2 cellular contexts compared by ENCODE assay signal in the genomic region with DNA sequence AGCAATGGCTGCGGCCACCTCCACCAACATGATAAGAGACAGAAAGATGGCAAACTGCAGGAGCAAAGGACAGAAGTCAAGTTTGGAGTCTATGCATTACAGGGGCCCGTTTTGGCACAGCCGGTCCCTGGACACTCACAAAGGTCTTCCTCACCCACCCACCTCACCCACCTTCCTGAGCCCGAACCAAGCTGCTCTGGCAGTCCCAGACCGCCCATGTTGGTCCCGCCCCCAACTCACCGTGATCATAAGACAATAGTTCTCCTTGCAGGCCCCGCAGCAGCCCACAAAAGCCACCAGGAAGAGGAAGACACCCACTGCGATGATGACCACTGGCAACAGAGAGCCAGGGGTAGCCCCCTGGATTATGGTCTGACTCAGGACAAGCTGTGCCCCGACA.
TF ChIP-seq lines count a peak whose summit lies in the region.

No MANE protein-coding gene starts in this region.

TF ChIP-seq in GM12878, 131 proteins besides CTCF, POLR2A, EP300 and RAD21:
- TF ChIP-seq ATF7 (IDR thresholded peaks at IDR 0.05; ENCODE audit: low read depth) = no peak
- no peak for TF ChIP-seq TAF1 (IDR thresholded peaks at IDR 0.05; ENCODE audit: borderline replicate concordance, low read depth, low read length)
- no peak for TF ChIP-seq NBN (IDR thresholded peaks at IDR 0.05)
- TF ChIP-seq SMC3 (IDR thresholded peaks at IDR 0.05; ENCODE audit: borderline replicate concordance, low read length) = no peak
- TF ChIP-seq HDGF (IDR thresholded peaks at IDR 0.05) = no peak
- TF ChIP-seq ASH2L (IDR thresholded peaks at IDR 0.05; ENCODE audit: borderline replicate concordance, low read depth) = no peak
- TF ChIP-seq POLR2AphosphoS2 (IDR thresholded peaks at IDR 0.05; ENCODE audit: low read depth, low read length) = no peak
- TF ChIP-seq, protein P1, sequence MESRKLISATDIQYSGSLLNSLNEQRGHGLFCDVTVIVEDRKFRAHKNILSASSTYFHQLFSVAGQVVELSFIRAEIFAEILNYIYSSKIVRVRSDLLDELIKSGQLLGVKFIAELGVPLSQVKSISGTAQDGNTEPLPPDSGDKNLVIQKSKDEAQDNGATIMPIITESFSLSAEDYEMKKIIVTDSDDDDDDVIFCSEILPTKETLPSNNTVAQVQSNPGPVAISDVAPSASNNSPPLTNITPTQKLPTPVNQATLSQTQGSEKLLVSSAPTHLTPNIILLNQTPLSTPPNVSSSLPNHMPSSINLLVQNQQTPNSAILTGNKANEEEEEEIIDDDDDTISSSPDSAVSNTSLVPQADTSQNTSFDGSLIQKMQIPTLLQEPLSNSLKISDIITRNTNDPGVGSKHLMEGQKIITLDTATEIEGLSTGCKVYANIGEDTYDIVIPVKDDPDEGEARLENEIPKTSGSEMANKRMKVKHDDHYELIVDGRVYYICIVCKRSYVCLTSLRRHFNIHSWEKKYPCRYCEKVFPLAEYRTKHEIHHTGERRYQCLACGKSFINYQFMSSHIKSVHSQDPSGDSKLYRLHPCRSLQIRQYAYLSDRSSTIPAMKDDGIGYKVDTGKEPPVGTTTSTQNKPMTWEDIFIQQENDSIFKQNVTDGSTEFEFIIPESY (IDR thresholded peaks at IDR 0.05) = no peak
- no peak for TF ChIP-seq NFXL1 (IDR thresholded peaks at IDR 0.05; ENCODE audit: borderline replicate concordance)
- no peak for TF ChIP-seq HDAC2 (IDR thresholded peaks at IDR 0.05)
- TF ChIP-seq LARP7 (IDR thresholded peaks at IDR 0.05) = no peak
- TF ChIP-seq ZSCAN29 (IDR thresholded peaks at IDR 0.05) = no peak
- no peak for TF ChIP-seq JUNB (IDR thresholded peaks at IDR 0.05)
- TF ChIP-seq RFX5 (IDR thresholded peaks at IDR 0.05; ENCODE audit: low read depth, low read length) = no peak
- TF ChIP-seq SUZ12 (IDR thresholded peaks at IDR 0.05; ENCODE audit: unreplicated experiment) = no peak
- TF ChIP-seq, protein P2, sequence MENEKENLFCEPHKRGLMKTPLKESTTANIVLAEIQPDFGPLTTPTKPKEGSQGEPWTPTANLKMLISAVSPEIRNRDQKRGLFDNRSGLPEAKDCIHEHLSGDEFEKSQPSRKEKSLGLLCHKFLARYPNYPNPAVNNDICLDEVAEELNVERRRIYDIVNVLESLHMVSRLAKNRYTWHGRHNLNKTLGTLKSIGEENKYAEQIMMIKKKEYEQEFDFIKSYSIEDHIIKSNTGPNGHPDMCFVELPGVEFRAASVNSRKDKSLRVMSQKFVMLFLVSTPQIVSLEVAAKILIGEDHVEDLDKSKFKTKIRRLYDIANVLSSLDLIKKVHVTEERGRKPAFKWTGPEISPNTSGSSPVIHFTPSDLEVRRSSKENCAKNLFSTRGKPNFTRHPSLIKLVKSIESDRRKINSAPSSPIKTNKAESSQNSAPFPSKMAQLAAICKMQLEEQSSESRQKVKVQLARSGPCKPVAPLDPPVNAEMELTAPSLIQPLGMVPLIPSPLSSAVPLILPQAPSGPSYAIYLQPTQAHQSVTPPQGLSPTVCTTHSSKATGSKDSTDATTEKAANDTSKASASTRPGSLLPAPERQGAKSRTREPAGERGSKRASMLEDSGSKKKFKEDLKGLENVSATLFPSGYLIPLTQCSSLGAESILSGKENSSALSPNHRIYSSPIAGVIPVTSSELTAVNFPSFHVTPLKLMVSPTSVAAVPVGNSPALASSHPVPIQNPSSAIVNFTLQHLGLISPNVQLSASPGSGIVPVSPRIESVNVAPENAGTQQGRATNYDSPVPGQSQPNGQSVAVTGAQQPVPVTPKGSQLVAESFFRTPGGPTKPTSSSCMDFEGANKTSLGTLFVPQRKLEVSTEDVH (IDR thresholded peaks at IDR 0.05; ENCODE audit: low read depth, partially characterized antibody) = no peak
- no peak for TF ChIP-seq CHD1 (IDR thresholded peaks at IDR 0.05; ENCODE audit: low read depth, low read length)
- no peak for TF ChIP-seq FOXK2 (IDR thresholded peaks at IDR 0.05)
TF ChIP-seq in GM12878: peak in this region for 0.

TF ChIP-seq in liver, 16 proteins besides CTCF, POLR2A, EP300 and RAD21:
- TF ChIP-seq, protein P3, sequence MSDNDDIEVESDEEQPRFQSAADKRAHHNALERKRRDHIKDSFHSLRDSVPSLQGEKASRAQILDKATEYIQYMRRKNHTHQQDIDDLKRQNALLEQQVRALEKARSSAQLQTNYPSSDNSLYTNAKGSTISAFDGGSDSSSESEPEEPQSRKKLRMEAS (IDR thresholded peaks at IDR 0.05) = no peak
- TF ChIP-seq, protein P4, sequence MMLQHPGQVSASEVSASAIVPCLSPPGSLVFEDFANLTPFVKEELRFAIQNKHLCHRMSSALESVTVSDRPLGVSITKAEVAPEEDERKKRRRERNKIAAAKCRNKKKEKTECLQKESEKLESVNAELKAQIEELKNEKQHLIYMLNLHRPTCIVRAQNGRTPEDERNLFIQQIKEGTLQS (IDR thresholded peaks at IDR 0.05) = no peak
- TF ChIP-seq FOXA1 (IDR thresholded peaks at IDR 0.05) = no peak
- TF ChIP-seq SP1 (IDR thresholded peaks at IDR 0.05) = no peak
- TF ChIP-seq HNF4A (conservative IDR thresholded peaks at IDR 0.05) = no peak
- TF ChIP-seq YY1 (IDR thresholded peaks at IDR 0.05) = no peak
- no peak for TF ChIP-seq JUND (IDR thresholded peaks at IDR 0.05)
- TF ChIP-seq HNF4G (IDR thresholded peaks at IDR 0.05) = no peak
- TF ChIP-seq, protein P1 (IDR thresholded peaks at IDR 0.05) = no peak
- no peak for TF ChIP-seq TAF1 (conservative IDR thresholded peaks at IDR 0.05)
- TF ChIP-seq RXRA (IDR thresholded peaks at IDR 0.05) = no peak
- TF ChIP-seq, protein P5, sequence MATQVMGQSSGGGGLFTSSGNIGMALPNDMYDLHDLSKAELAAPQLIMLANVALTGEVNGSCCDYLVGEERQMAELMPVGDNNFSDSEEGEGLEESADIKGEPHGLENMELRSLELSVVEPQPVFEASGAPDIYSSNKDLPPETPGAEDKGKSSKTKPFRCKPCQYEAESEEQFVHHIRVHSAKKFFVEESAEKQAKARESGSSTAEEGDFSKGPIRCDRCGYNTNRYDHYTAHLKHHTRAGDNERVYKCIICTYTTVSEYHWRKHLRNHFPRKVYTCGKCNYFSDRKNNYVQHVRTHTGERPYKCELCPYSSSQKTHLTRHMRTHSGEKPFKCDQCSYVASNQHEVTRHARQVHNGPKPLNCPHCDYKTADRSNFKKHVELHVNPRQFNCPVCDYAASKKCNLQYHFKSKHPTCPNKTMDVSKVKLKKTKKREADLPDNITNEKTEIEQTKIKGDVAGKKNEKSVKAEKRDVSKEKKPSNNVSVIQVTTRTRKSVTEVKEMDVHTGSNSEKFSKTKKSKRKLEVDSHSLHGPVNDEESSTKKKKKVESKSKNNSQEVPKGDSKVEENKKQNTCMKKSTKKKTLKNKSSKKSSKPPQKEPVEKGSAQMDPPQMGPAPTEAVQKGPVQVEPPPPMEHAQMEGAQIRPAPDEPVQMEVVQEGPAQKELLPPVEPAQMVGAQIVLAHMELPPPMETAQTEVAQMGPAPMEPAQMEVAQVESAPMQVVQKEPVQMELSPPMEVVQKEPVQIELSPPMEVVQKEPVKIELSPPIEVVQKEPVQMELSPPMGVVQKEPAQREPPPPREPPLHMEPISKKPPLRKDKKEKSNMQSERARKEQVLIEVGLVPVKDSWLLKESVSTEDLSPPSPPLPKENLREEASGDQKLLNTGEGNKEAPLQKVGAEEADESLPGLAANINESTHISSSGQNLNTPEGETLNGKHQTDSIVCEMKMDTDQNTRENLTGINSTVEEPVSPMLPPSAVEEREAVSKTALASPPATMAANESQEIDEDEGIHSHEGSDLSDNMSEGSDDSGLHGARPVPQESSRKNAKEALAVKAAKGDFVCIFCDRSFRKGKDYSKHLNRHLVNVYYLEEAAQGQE (IDR thresholded peaks at IDR 0.05) = no peak
- TF ChIP-seq EGR1 (IDR thresholded peaks at IDR 0.05; ENCODE audit: low read depth in 2 of 2) = no peak
- TF ChIP-seq FOXA2 (IDR thresholded peaks at IDR 0.05) = no peak
- no peak for TF ChIP-seq NR2F2 (IDR thresholded peaks at IDR 0.05)
- TF ChIP-seq GABPA (IDR thresholded peaks at IDR 0.05 in 1 of 2, conservative IDR thresholded peaks at IDR 0.05 in 1 of 2) = no peak
